In the genomic region with DNA sequence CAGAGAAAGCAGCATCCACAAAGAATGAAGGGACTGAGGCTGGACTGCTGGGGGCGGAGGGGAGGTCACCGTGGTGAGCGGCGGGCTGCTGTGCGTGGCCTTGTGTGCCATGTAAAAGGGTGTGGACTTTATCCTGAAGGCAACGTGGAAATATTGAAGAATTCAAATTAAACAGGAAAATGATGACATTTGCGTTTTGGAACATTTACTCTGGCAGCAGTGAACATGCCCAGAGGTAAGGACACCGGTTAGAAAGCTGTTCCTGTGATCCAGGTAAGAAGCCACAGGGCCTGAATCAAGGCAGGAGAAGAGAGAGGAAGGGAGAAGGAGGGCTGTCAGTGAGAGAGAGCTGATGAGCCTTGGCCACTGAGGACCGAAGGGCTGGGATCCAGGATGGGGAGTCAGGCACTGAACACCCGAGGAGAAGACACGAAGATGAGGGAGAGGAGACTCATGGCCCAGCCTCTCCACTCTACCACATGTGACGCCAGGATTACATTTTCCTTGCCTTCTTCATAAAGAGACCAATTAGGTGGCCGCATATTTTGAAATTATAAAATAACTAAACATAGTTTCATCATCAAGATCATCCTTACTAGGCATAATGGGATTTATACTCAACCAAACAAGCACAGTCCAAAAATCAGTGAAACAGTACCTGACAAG, we compare ENCODE assay signal across 1 cellular context.
TF ChIP-seq lines count a peak whose summit lies in the region.

No MANE protein-coding gene starts in this region.

TF ChIP-seq in GM23338, 12 proteins besides CTCF, POLR2A, EP300 and RAD21 (continued from another document):
- TF ChIP-seq, protein P1, sequence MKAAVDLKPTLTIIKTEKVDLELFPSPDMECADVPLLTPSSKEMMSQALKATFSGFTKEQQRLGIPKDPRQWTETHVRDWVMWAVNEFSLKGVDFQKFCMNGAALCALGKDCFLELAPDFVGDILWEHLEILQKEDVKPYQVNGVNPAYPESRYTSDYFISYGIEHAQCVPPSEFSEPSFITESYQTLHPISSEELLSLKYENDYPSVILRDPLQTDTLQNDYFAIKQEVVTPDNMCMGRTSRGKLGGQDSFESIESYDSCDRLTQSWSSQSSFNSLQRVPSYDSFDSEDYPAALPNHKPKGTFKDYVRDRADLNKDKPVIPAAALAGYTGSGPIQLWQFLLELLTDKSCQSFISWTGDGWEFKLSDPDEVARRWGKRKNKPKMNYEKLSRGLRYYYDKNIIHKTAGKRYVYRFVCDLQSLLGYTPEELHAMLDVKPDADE (IDR thresholded peaks at IDR 0.05) = no peak
- TF ChIP-seq NANOG (IDR thresholded peaks at IDR 0.05; ENCODE audit: borderline replicate concordance) (no peak), EZH2phosphoT487 (IDR thresholded peaks at IDR 0.05; ENCODE audit: unreplicated experiment) (no peak), STAT1 (IDR thresholded peaks at IDR 0.05; ENCODE audit: unreplicated experiment) (no peak), POLR2AphosphoS5 (IDR thresholded peaks at IDR 0.05; ENCODE audit: low read depth) (no peak)
